14 cellular contexts compared by ENCODE assay signal in genomic region chr3:175940243-175940642, GRCh38.
DNase-seq lines count a peak whose midpoint lies in the region; ATAC-seq and TF ChIP-seq lines count a peak whose summit lies in the region.
"Had no signal": no experiment of that assay in that cellular context is flagged by ENCODE, and none has a peak within 500 bp of the region (broad histone marks: within the 10 kb centered on the region; RNA-seq: fewer than 3 reads in every experiment).

No MANE protein-coding gene starts in this region.

- no peaks in the 10 kb centered on the region; the same call in 1 of the 2 replicates for H3K9me3 ChIP-seq in PC-3 (ENCODE audit: low read length)

- H3K27me3 ChIP-seq in PC-3 (ENCODE audit: low read length), result no peaks in the 10 kb centered on the region

- ATAC-seq in PC-3 (peak; percentile 70), HG03139 (IDR thresholded peaks at IDR 0.05; ENCODE audit: unreplicated experiment) (no peak), GM21737 (IDR thresholded peaks at IDR 0.05; ENCODE audit: unreplicated experiment) (no peak)
- ATAC-seq: sciatic nerve had no signal

- H4K20me1 ChIP-seq in PC-3 (ENCODE audit: low read length), result no peaks in the 10 kb centered on the region

- no peak for TF ChIP-seq CTCF in PC-3 (conservative IDR thresholded peaks at IDR 0.05; ENCODE audit: low read depth, low read length)

- no peaks in the 10 kb centered on the region for H3F3A ChIP-seq in PC-3 (ENCODE audit: low read length, unreplicated experiment)

- H3K9ac ChIP-seq in PC-3 (ENCODE audit: low read length), result no peak overlapping the region

- POLR2A ChIA-PET in PC-3 (lab: Charles Lee; ENCODE audit: unreplicated experiment), result no interaction called here

- peaks cover 6% of the 10 kb centered on the region for H3K4me1 ChIP-seq in PC-3 (ENCODE audit: insufficient read depth, low read length)
- H3K4me1 ChIP-seq: lower lobe of right lung had no signal

- H3K4me2 ChIP-seq in PC-3 (ENCODE audit: low read length), result no peak overlapping the region

- BruUV-seq in PC-3 (replicated peaks; lab: Mats Ljungman, UMichigan), result no TSS peak

- DNase-seq in A172 (ENCODE audit: low spot score) (peak; percentile 81), H4 (ENCODE audit: low spot score) (peak; percentile 36), PC-3 (peak; percentile 69), glomerular visceral epithelial cell (ENCODE audit: extremely low spot score) (peak; percentile 68), activated gamma-delta T cell treated with Interleukin-2 at 50 U/mL for 16 hours (no peak), T-helper 2 cell (no peak)
- DNase-seq: activated CD4-positive, alpha-beta T cell treated with anti-CD3 and anti-CD28 coated beads for 4 hours; activated T-cell treated with anti-CD3 and anti-CD28 coated beads, Interleukin-2, amount 50 U/mL, for 48 hours; lower lobe of right lung; NCI-H2029; NCI-H748 treated with DMSO at 0.1 percent for 48 hours had no signal

- H3K4me3 ChIP-seq in PC-3 (ENCODE audit: low read length), result no peak overlapping the region
- H3K4me3 ChIP-seq: lower lobe of right lung had no signal

- H3K9me2 ChIP-seq in PC-3 (replicated peaks; ENCODE audit: low read length), result no peaks in the 10 kb centered on the region

- H2AFZ ChIP-seq in PC-3 (ENCODE audit: low read length), result 0 out of 2 replicates have a peak overlapping the region, but pooled peaks have one; percentile 29

- H3K27ac ChIP-seq in PC-3 (ENCODE audit: low read length), result 0 out of 2 replicates have a peak overlapping the region, but pooled peaks have one; percentile 3
- H3K27ac ChIP-seq: lower lobe of right lung had no signal

- intact Hi-C loops in PC-3 (cut with micrococcal nuclease), result no loop called here

- no peaks in the 10 kb centered on the region for H3K79me2 ChIP-seq in PC-3 (ENCODE audit: low read length)

- CTCF ChIA-PET in PC-3 (lab: Charles Lee), result no interaction called here

- no peaks in the 10 kb centered on the region for H3K36me3 ChIP-seq in PC-3 (ENCODE audit: low read depth, low read length)
- H3K36me3 ChIP-seq: lower lobe of right lung had no signal

Comparison
In these comparisons a context has a peak if more than half of its experiments do, and no peak if none do; other contexts are left out.
1. DNase-seq: peak in A172 (single experiment), H4 (single experiment), PC-3 (single experiment) and glomerular visceral epithelial cell (single experiment); none in activated gamma-delta T cell treated with Interleukin-2 at 50 U/mL for 16 hours (single experiment) and T-helper 2 cell (0 of 5).